Comparison of ENCODE assay signal across 1 cellular context in the genomic region with DNA sequence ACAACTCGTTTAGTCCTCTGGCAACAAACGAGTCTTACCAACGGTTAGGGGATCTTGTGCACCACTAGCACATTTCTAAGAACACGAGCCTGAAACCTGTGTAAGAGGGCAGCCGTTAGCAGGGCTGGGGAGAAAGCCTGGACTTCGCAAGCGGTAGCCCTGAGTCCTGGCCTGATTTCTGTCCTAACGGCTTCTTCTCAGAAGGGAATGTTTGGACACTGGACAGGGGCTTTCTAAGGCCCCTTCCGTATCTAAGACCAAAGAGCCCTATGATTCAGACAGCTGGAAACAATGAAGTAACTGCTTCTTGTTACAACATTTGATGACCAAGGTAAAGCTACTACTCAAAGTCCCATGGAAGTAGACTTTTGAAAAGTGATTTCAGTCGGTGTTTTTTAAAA.
TF ChIP-seq lines count a peak whose summit lies in the region.

No MANE protein-coding gene starts in this region.

TF ChIP-seq in GM12878, 131 proteins besides CTCF, POLR2A, EP300 and RAD21 (continued from another document):
- TF ChIP-seq ZNF207 (IDR thresholded peaks at IDR 0.05; ENCODE audit: borderline replicate concordance) (no peak), WRNIP1 (IDR thresholded peaks at IDR 0.05; ENCODE audit: borderline replicate concordance, low read depth, low read length) (0 out of 2 replicates have a peak, but pooled peaks have one; percentile 28)
TF ChIP-seq in GM12878: peak in this region for 2.
